Comparison of ENCODE assay signal across 21 cellular contexts in genomic region chr2:32572737-32573136, GRCh38. TPM values are rescaled to one million over a fixed set of nuclear protein-coding genes. Genes with fewer than 3 reads are reported as not detected.
DNase-seq lines count a peak whose midpoint lies in the region; ATAC-seq, FAIRE-seq and TF ChIP-seq lines count a peak whose summit lies in the region.
"Had no signal": no experiment of that assay in that cellular context is flagged by ENCODE, and none has a peak within 500 bp of the region (broad histone marks: within the 10 kb centered on the region; RNA-seq: fewer than 3 reads in every experiment).

No MANE protein-coding gene starts in this region.

- peaks cover 12% of the 10 kb centered on the region for H3K36me3 Mint-ChIP-seq in endothelial cell (ENCODE audit: low read depth, unreplicated experiment)
- peaks cover 14% of the 10 kb centered on the region for H3K36me3 Mint-ChIP-seq in neural progenitor cell

- FAIRE-seq in A549 (lab: Jason Lieb, UNC) = peak; percentile 7
- FAIRE-seq: frontal cortex, pancreas had no signal

- no peak for TF ChIP-seq EP300 in A549 (IDR thresholded peaks at IDR 0.05)

- H3K27me3 ChIP-seq in DND-41 (ENCODE audit: insufficient read depth, low read length, poor library complexity) (no peaks in the 10 kb centered on the region), SJSA1 (replicated peaks) (no peaks in the 10 kb centered on the region), neural progenitor cell (no peaks in the 10 kb centered on the region)
- H3K27me3 ChIP-seq: pancreas, sigmoid colon, SJCRH30 had no signal

- no peak overlapping the region for H3K4me3 Mint-ChIP-seq in endothelial cell (ENCODE audit: unreplicated experiment)
- no peak overlapping the region for H3K4me3 Mint-ChIP-seq in neural progenitor cell

- H3K79me2 ChIP-seq in DND-41 (ENCODE audit: insufficient read depth, low read length) = no peaks in the 10 kb centered on the region
- H3K79me2 ChIP-seq in neural progenitor cell (ENCODE audit: low read depth) = no peaks in the 10 kb centered on the region

- DNase-seq in A549 (ENCODE audit: low read depth in 1 of 2, low spot score in 1 of 2) = no peak
- DNase-seq in DND-41 = peak; percentile 50
- peak in 1 of 2 experiments; percentile 4 for DNase-seq in SJSA1 (ENCODE audit: low read depth in 1 of 2, low spot score in 2 of 2)
- no peak for DNase-seq in endothelial cell (ENCODE audit: low spot score)
- DNase-seq in NCI-H226 = no peak
- DNase-seq in GM03348 (ENCODE audit: low spot score) = no peak
- DNase-seq in neural progenitor cell (ENCODE audit: low spot score) = no peak
- DNase-seq: activated CD4-positive, alpha-beta T cell treated with anti-CD3 and anti-CD28 coated beads for 48 hours; AML-193; GF-D8; NCI-H1105; pancreas; PC-3; sigmoid colon; SJCRH30; substantia nigra; T-helper 9 cell had no signal

- WGBS in A549 (ENCODE audit: missing lambda C conversion rate) = 85% methylated on average over 2 of the region's 2 CpGs

- no peak overlapping the region for H2AFZ ChIP-seq in DND-41 (ENCODE audit: low read depth, low read length)
- H2AFZ ChIP-seq in neural progenitor cell (replicated peaks) = no peak overlapping the region

- H3K4me1 ChIP-seq in A549 = peaks cover 4% of the 10 kb centered on the region; the same call in 1 of the 3 replicates
- H3K4me1 ChIP-seq in DND-41 (ENCODE audit: insufficient read depth, low read length) = peaks cover 32% of the 10 kb centered on the region
- H3K4me1 ChIP-seq in SJSA1 (replicated peaks) = peaks cover 19% of the 10 kb centered on the region
- H3K4me1 ChIP-seq in neural progenitor cell = no peaks in the 10 kb centered on the region
- H3K4me1 ChIP-seq: pancreas had no signal

- H3K9me3 Mint-ChIP-seq in endothelial cell (ENCODE audit: unreplicated experiment) (no peaks in the 10 kb centered on the region), neural progenitor cell (no peaks in the 10 kb centered on the region)

- H3K4me3 ChIP-seq in A549 = no peak overlapping the region
- H3K4me3 ChIP-seq in DND-41 (ENCODE audit: low read depth in 1 of 2, low read length in 2 of 2) = no peak overlapping the region
- H3K4me3 ChIP-seq in SJSA1 = no peak overlapping the region
- H3K4me3 ChIP-seq in neural progenitor cell = no peak overlapping the region
- H3K4me3 ChIP-seq: coronary artery, pancreas, sigmoid colon, SJCRH30 had no signal

- no peak for TF ChIP-seq RAD21 in A549 (conservative IDR thresholded peaks at IDR 0.05 in 1 of 2, IDR thresholded peaks at IDR 0.05 in 1 of 2)

- TF ChIP-seq CTCF in A549 (IDR thresholded peaks at IDR 0.05) (no peak), DND-41 (IDR thresholded peaks at IDR 0.05; ENCODE audit: borderline replicate concordance, extremely low read depth, low read length, poor library complexity, severe bottlenecking) (no peak), endothelial cell (IDR thresholded peaks at IDR 0.05; ENCODE audit: unreplicated experiment) (no peak), neural progenitor cell (IDR thresholded peaks at IDR 0.05) (no peak)

- ATAC-seq in A549 (no peak), DND-41 (ENCODE audit: insufficient read depth, low read depth) (peak; percentile 99)
- ATAC-seq: left lobe of liver, pancreas, PC-3 had no signal

- no peak overlapping the region for H3K4me2 ChIP-seq in A549
- peak overlapping the region; percentile 25; the same call in 1 of the 2 replicates for H3K4me2 ChIP-seq in DND-41 (ENCODE audit: insufficient read depth, low read length)
- H3K4me2 ChIP-seq in neural progenitor cell = no peak overlapping the region

- no peaks in the 10 kb centered on the region for H3F3A ChIP-seq in neural progenitor cell (ENCODE audit: low read depth)

- H3K27ac ChIP-seq in A549 (no peak overlapping the region), DND-41 (ENCODE audit: low read length) (peak overlapping the region; percentile 66), SJSA1 (peak overlapping the region; percentile 15; the same call in 1 of the 2 replicates), neural progenitor cell (no peak overlapping the region)
- H3K27ac ChIP-seq: coronary artery, epithelial cell of prostate, pancreas, sigmoid colon, SJCRH30 had no signal

- H3K9me3 ChIP-seq in A549 = no peaks in the 10 kb centered on the region
- H3K9me3 ChIP-seq in DND-41 (ENCODE audit: insufficient read depth, low read length, severe bottlenecking) = no peaks in the 10 kb centered on the region
- H3K9me3 ChIP-seq in SJSA1 (replicated peaks) = no peaks in the 10 kb centered on the region
- no peaks in the 10 kb centered on the region for H3K9me3 ChIP-seq in neural progenitor cell (ENCODE audit: low read depth)
- H3K9me3 ChIP-seq: pancreas, sigmoid colon, SJCRH30 had no signal

- H4K20me1 ChIP-seq in DND-41 (ENCODE audit: insufficient read depth, low read length) (no peaks in the 10 kb centered on the region), neural progenitor cell (ENCODE audit: low read depth) (no peaks in the 10 kb centered on the region)

- POLR2A ChIA-PET in A549 (lab: Yijun Ruan, JAX) = no interaction called here

- no peak overlapping the region for H3K9ac ChIP-seq in DND-41 (ENCODE audit: low read depth, low read length)
- H3K9ac ChIP-seq in neural progenitor cell = no peak overlapping the region

- CTCF ChIA-PET in A549 (lab: Yijun Ruan, JAX) = interaction anchor here (0.6 to 1.4 kb wide), 4 partner anchors 16 to 460 kb away, joined by 3 to 4 read pairs (median 4); no protein-coding TSS in a partner anchor

- H3K4me1 Mint-ChIP-seq in endothelial cell (ENCODE audit: unreplicated experiment) (peaks cover 26% of the 10 kb centered on the region), neural progenitor cell (no peaks in the 10 kb centered on the region)

- no peak for TF ChIP-seq POLR2A in A549 (IDR thresholded peaks at IDR 0.05; ENCODE audit: low read length)

- H3K27ac Mint-ChIP-seq in endothelial cell (ENCODE audit: unreplicated experiment) = peak overlapping the region; percentile 8
- no peak overlapping the region for H3K27ac Mint-ChIP-seq in neural progenitor cell

- H3K36me3 ChIP-seq in DND-41 (ENCODE audit: insufficient read depth, low read length) (peaks cover 34% of the 10 kb centered on the region), SJSA1 (peaks cover 16% of the 10 kb centered on the region), neural progenitor cell (no peaks in the 10 kb centered on the region)
- H3K36me3 ChIP-seq: pancreas had no signal

- peaks cover 2% of the 10 kb centered on the region for H3K27me3 Mint-ChIP-seq in endothelial cell (ENCODE audit: unreplicated experiment)
- H3K27me3 Mint-ChIP-seq in neural progenitor cell (ENCODE audit: insufficient read depth, low read depth) = peaks cover 5% of the 10 kb centered on the region

TF ChIP-seq in A549, 52 proteins besides CTCF, POLR2A, EP300 and RAD21:
- TF ChIP-seq RFX5 (IDR thresholded peaks at IDR 0.05) (no peak), JUNB (IDR thresholded peaks at IDR 0.05) (no peak), ZSCAN20 (CRISPR knock-in tag; IDR thresholded peaks at IDR 0.05) (no peak), HMGXB4 (CRISPR knock-in tag; IDR thresholded peaks at IDR 0.05; ENCODE audit: borderline replicate concordance) (no peak), RARB (CRISPR knock-in tag; IDR thresholded peaks at IDR 0.05) (no peak), ZNF302 (CRISPR knock-in tag; IDR thresholded peaks at IDR 0.05) (no peak), NPAS2 (CRISPR knock-in tag; IDR thresholded peaks at IDR 0.05; ENCODE audit: borderline replicate concordance) (no peak)
- TF ChIP-seq, protein P1, sequence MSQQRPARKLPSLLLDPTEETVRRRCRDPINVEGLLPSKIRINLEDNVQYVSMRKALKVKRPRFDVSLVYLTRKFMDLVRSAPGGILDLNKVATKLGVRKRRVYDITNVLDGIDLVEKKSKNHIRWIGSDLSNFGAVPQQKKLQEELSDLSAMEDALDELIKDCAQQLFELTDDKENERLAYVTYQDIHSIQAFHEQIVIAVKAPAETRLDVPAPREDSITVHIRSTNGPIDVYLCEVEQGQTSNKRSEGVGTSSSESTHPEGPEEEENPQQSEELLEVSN (IDR thresholded peaks at IDR 0.05; ENCODE audit: borderline replicate concordance, low read depth) = no peak
- TF ChIP-seq, protein P2, sequence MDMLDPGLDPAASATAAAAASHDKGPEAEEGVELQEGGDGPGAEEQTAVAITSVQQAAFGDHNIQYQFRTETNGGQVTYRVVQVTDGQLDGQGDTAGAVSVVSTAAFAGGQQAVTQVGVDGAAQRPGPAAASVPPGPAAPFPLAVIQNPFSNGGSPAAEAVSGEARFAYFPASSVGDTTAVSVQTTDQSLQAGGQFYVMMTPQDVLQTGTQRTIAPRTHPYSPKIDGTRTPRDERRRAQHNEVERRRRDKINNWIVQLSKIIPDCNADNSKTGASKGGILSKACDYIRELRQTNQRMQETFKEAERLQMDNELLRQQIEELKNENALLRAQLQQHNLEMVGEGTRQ (IDR thresholded peaks at IDR 0.05) = no peak
TF ChIP-seq in A549: peak in this region for 0.

RNA-seq across cellular contexts. Expression of gene TTC27, which starts 55.1 kb away (rescaled TPM):
- polyA plus RNA-seq in A549 (2011; rRNA removed) (42.8 and 56.2 TPM in 2 replicates), A549 (2017; fragmentation: RNase III; extraction: RNeasy Plus Mini Kit Qiagen cat#74134 plus additional on column Dnase treatment) (21.7 to 24.9 TPM (median 22.7 TPM) in 3 replicates)
- 12.4 and 13.9 TPM in 2 replicates for polyA plus RNA-seq in A549 (2012; cell fraction: cytosol; rRNA removed)
- 10.8 and 17.1 TPM in 2 replicates for polyA plus RNA-seq in A549 (2012; cell fraction: nucleus; rRNA removed)
- 36.2 and 59.9 TPM in 2 replicates for polyA minus RNA-seq in A549 (2011; rRNA and poly(A)+ RNA removed)
- total RNA-seq in SJSA1 (2014; rRNA removed; shearing (Covaris generic)) = 23.7 and 24.2 TPM in 2 replicates
- total RNA-seq in endothelial cell (ENCODE audit: unreplicated experiment) (12.7 TPM), neural progenitor cell (ENCODE audit: low replicate concordance) (16.4 and 32.5 TPM in 2 replicates)

Comparison
In these comparisons a context has a peak if more than half of its experiments do, and no peak if none do; other contexts are left out.
1. H3K27ac ChIP-seq: peak in DND-41 (single experiment) and SJSA1 (single experiment); none in A549 (0 of 2) and neural progenitor cell (single experiment).